14 cellular contexts compared by ENCODE assay signal in genomic region chr6:78525961-78526360, GRCh38.
"Had no signal": no experiment of that assay in that cellular context is flagged by ENCODE, and none has a peak within 500 bp of the region (broad histone marks: within the 10 kb centered on the region; RNA-seq: fewer than 3 reads in every experiment).

No MANE protein-coding gene starts in this region.

- DNase-seq: colonic mucosa; dermis blood vessel endothelial cell; esophagus squamous epithelium; foreskin fibroblast; kidney glomerular epithelial cell; natural killer cell; stimulated activated CD4-positive, alpha-beta T cell treated with anti-CD3 and anti-CD28 coated beads, Interleukin-12 subunit alpha, Interleukin-12 subunit beta, amount 100 ng/mL, for 4 hours; stimulated activated CD4-positive, alpha-beta T cell treated with anti-CD3 and anti-CD28 coated beads, Interleukin-2, amount 100 ng/mL, for 48 hours; stimulated activated naive CD4-positive, alpha-beta T cell treated with Interleukin-2 at 50 U/mL for 16 hours; trophoblast cell had no signal

- H3K36me3 ChIP-seq: colonic mucosa, esophagus squamous epithelium, gastroesophageal sphincter had no signal

- H3K27ac Mint-ChIP-seq: natural killer cell had no signal

- H3K27me3 ChIP-seq: colonic mucosa, esophagus squamous epithelium, gastroesophageal sphincter, hepatocyte had no signal

- H3K9me3 ChIP-seq: colonic mucosa, esophagus squamous epithelium, gastroesophageal sphincter had no signal

- H3K4me3 Mint-ChIP-seq: natural killer cell, neural crest cell had no signal

- H3K4me1 Mint-ChIP-seq: natural killer cell, neural crest cell had no signal

- H2AFZ ChIP-seq: hepatocyte had no signal

- H3K4me3 ChIP-seq: colonic mucosa, esophagus squamous epithelium, gastroesophageal sphincter, hepatocyte had no signal

- H3K9me3 Mint-ChIP-seq: neural crest cell had no signal

- H3K4me2 ChIP-seq: hepatocyte had no signal

- H3K4me1 ChIP-seq: colonic mucosa, esophagus squamous epithelium, gastroesophageal sphincter had no signal

- H3K79me2 ChIP-seq: hepatocyte had no signal

- H3K27ac ChIP-seq: colonic mucosa, esophagus squamous epithelium, gastroesophageal sphincter, hepatocyte had no signal

- ATAC-seq: gastroesophageal sphincter, natural killer cell, right cardiac atrium had no signal

- H3K36me3 Mint-ChIP-seq: natural killer cell had no signal
